Comparison of ENCODE assay signal across 1 cellular context in genomic region chr16:89822188-89823086, GRCh38.
TF ChIP-seq lines count a peak whose summit lies in the region.

No MANE protein-coding gene starts in this region.

TF ChIP-seq in HepG2, 621 proteins besides CTCF, POLR2A, EP300 and RAD21 (continued from another document and continues in another):
- peak; percentile 81; the same call in 1 of the 2 replicates for TF ChIP-seq DZIP1 (CRISPR knock-in tag; IDR thresholded peaks at IDR 0.05)
- peak; percentile 100 for TF ChIP-seq PITX1 (CRISPR knock-in tag; IDR thresholded peaks at IDR 0.05)
- TF ChIP-seq ZNF552 (CRISPR knock-in tag; IDR thresholded peaks at IDR 0.05; ENCODE audit: borderline replicate concordance), result no peak; the same call in 1 of the 2 replicates
- TF ChIP-seq DNMT3B (CRISPR knock-in tag; conservative IDR thresholded peaks at IDR 0.05), result peak; percentile 71; the same call in 1 of the 2 replicates
- TF ChIP-seq GATA4 (IDR thresholded peaks at IDR 0.05; ENCODE audit: borderline replicate concordance, low read depth), result peak; percentile 70; the same call in 1 of the 2 replicates
- TF ChIP-seq CSRNP1 (CRISPR knock-in tag; IDR thresholded peaks at IDR 0.05), result peak; percentile 82; the same call in 1 of the 2 replicates
- no peak; the same call in 1 of the 2 replicates for TF ChIP-seq DDIT3 (CRISPR knock-in tag; IDR thresholded peaks at IDR 0.05)
- no peak for TF ChIP-seq RARG (CRISPR knock-in tag; IDR thresholded peaks at IDR 0.05; ENCODE audit: low read depth)
- TF ChIP-seq CBFB (CRISPR knock-in tag; IDR thresholded peaks at IDR 0.05), result peak; percentile 42; the same call in 1 of the 2 replicates
- TF ChIP-seq PHF5A (CRISPR knock-in tag; IDR thresholded peaks at IDR 0.05; ENCODE audit: low read depth, unreplicated experiment), result peak; percentile 91
- no peak for TF ChIP-seq CHCHD3 (CRISPR knock-in tag; IDR thresholded peaks at IDR 0.05)
- peak; percentile 86 for TF ChIP-seq ZNF564 (CRISPR knock-in tag; IDR thresholded peaks at IDR 0.05)
- TF ChIP-seq PRDM4 (CRISPR knock-in tag; IDR thresholded peaks at IDR 0.05; ENCODE audit: borderline replicate concordance), result peak; percentile 8; the same call in 1 of the 2 replicates
- TF ChIP-seq ZNF121 (CRISPR knock-in tag; IDR thresholded peaks at IDR 0.05), result peak; percentile 92
- TF ChIP-seq ZBTB10 (CRISPR knock-in tag; IDR thresholded peaks at IDR 0.05; ENCODE audit: borderline replicate concordance), result peak; percentile 96
- no peak for TF ChIP-seq REXO4 (CRISPR knock-in tag; IDR thresholded peaks at IDR 0.05; ENCODE audit: borderline replicate concordance)
- 0 out of 2 replicates have a peak, but pooled peaks have one; percentile 59 for TF ChIP-seq ZNF724P (CRISPR knock-in tag; IDR thresholded peaks at IDR 0.05; ENCODE audit: borderline replicate concordance)
- TF ChIP-seq HMGXB4 (CRISPR knock-in tag; IDR thresholded peaks at IDR 0.05; ENCODE audit: borderline replicate concordance in 1 of 2, low read depth in 1 of 2), result peak; percentile 43 to 49; a peak in 2 of 4 replicates
- peak; percentile 95 for TF ChIP-seq NCOR1 (IDR thresholded peaks at IDR 0.05; ENCODE audit: borderline replicate concordance, low read length)
- TF ChIP-seq KAT8 (CRISPR knock-in tag; IDR thresholded peaks at IDR 0.05), result peak; percentile 80
- TF ChIP-seq ZBTB44 (CRISPR knock-in tag; IDR thresholded peaks at IDR 0.05), result no peak
- TF ChIP-seq ELK4 (CRISPR knock-in tag; IDR thresholded peaks at IDR 0.05; ENCODE audit: borderline replicate concordance), result 0 out of 2 replicates have a peak, but pooled peaks have one; percentile 58
- peak; percentile 91 for TF ChIP-seq MED8 (CRISPR knock-in tag; IDR thresholded peaks at IDR 0.05; ENCODE audit: insufficient replicate concordance)
- peak; percentile 89; the same call in 1 of the 2 replicates for TF ChIP-seq IRF2 (CRISPR knock-in tag; IDR thresholded peaks at IDR 0.05)
- TF ChIP-seq ZNF430 (CRISPR knock-in tag; IDR thresholded peaks at IDR 0.05), result peak; percentile 97
- TF ChIP-seq ZFP37 (CRISPR knock-in tag; IDR thresholded peaks at IDR 0.05; ENCODE audit: borderline replicate concordance), result peak; percentile 95
- TF ChIP-seq ZNF788 (CRISPR knock-in tag; IDR thresholded peaks at IDR 0.05; ENCODE audit: borderline replicate concordance), result peak; percentile 96; the same call in 1 of the 2 replicates
- TF ChIP-seq ZMYM4 (CRISPR knock-in tag; IDR thresholded peaks at IDR 0.05), result peak; percentile 40
- no peak for TF ChIP-seq ZNF281 (CRISPR knock-in tag; IDR thresholded peaks at IDR 0.05; ENCODE audit: borderline replicate concordance)
- TF ChIP-seq KLF13 (CRISPR knock-in tag; IDR thresholded peaks at IDR 0.05), result no peak
- peak; percentile 92 for TF ChIP-seq ZNF232 (CRISPR knock-in tag; IDR thresholded peaks at IDR 0.05; ENCODE audit: borderline replicate concordance)
- TF ChIP-seq TFDP2 (CRISPR knock-in tag; IDR thresholded peaks at IDR 0.05), result peak; percentile 59; the same call in 1 of the 2 replicates
